26 cellular contexts compared by ENCODE assay signal in the genomic region with DNA sequence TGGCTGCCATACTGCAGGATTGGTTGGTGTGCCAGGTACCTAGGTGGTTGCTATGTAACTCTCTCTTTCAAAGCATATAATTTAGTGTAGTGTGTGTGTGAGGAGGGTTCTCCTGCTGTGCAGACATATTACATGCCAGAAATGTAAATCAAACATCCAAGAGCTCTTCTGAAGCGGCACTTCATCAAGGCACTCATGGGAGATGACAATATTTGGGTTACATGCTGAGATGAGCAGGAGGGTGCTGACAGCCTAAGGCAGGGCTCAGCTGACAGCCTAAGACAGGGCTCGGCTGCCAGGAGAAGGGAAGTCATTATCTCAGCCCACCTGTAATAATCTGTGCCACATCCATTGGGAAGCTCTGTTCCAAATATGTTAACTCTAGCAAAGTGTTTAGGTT. TPM values are rescaled to one million over a fixed set of nuclear protein-coding genes. Genes with fewer than 3 reads are reported as not detected.
DNase-seq lines count a peak whose midpoint lies in the region; ATAC-seq, FAIRE-seq and TF ChIP-seq lines count a peak whose summit lies in the region.
"Had no signal": no experiment of that assay in that cellular context is flagged by ENCODE, and none has a peak within 500 bp of the region (broad histone marks: within the 10 kb centered on the region; RNA-seq: fewer than 3 reads in every experiment).

No MANE protein-coding gene starts in this region.

- H3K4me3 Mint-ChIP-seq in activated CD8-positive, alpha-beta memory T cell treated with anti-CD3 and anti-CD28 coated beads, Interleukin-2, amount 10 ng/mL, durations not matched to agents 7 days and 5 days: no peak overlapping the region
- H3K4me3 Mint-ChIP-seq: endodermal cell; nephron progenitor cell; stimulated activated effector memory CD8-positive, alpha-beta T cell treated with anti-CD3 and anti-CD28 coated beads, Interleukin-12 subunit alpha, Interleukin-12 subunit beta, amount 100 ng/mL, for 72 hours; T-helper 17 cell had no signal

- no peaks in the 10 kb centered on the region for H3K4me1 Mint-ChIP-seq in activated CD8-positive, alpha-beta memory T cell treated with anti-CD3 and anti-CD28 coated beads, Interleukin-2, amount 10 ng/mL, durations not matched to agents 7 days and 5 days
- H3K4me1 Mint-ChIP-seq: endodermal cell; nephron progenitor cell; stimulated activated effector memory CD8-positive, alpha-beta T cell treated with anti-CD3 and anti-CD28 coated beads, Interleukin-12 subunit alpha, Interleukin-12 subunit beta, amount 100 ng/mL, for 72 hours; T-helper 17 cell had no signal

- ATAC-seq in activated CD8-positive, alpha-beta memory T cell treated with anti-CD3 and anti-CD28 coated beads, Interleukin-2, amount 10 ng/mL, durations not matched to agents 7 days and 5 days: no peak
- ATAC-seq: esophagus mucosa; left lobe of liver; Right ventricle myocardium inferior; SK-N-SH treated with all-trans-retinoic acid at 6 μM for 48 hours; stimulated activated effector memory CD8-positive, alpha-beta T cell treated with anti-CD3 and anti-CD28 coated beads, Interleukin-12 subunit alpha, Interleukin-12 subunit beta, amount 100 ng/mL, for 72 hours; T-helper 17 cell had no signal

- H3K36me3 Mint-ChIP-seq in activated CD8-positive, alpha-beta memory T cell treated with anti-CD3 and anti-CD28 coated beads, Interleukin-2, amount 10 ng/mL, durations not matched to agents 7 days and 5 days: no peaks in the 10 kb centered on the region
- H3K36me3 Mint-ChIP-seq: stimulated activated effector memory CD8-positive, alpha-beta T cell treated with anti-CD3 and anti-CD28 coated beads, Interleukin-12 subunit alpha, Interleukin-12 subunit beta, amount 100 ng/mL, for 72 hours had no signal

- no peak overlapping the region for H3K27ac Mint-ChIP-seq in activated CD8-positive, alpha-beta memory T cell treated with anti-CD3 and anti-CD28 coated beads, Interleukin-2, amount 10 ng/mL, durations not matched to agents 7 days and 5 days
- H3K27ac Mint-ChIP-seq: endodermal cell; nephron progenitor cell; stimulated activated effector memory CD8-positive, alpha-beta T cell treated with anti-CD3 and anti-CD28 coated beads, Interleukin-12 subunit alpha, Interleukin-12 subunit beta, amount 100 ng/mL, for 72 hours; T-helper 17 cell had no signal

- H3K9me3 Mint-ChIP-seq in activated CD8-positive, alpha-beta memory T cell treated with anti-CD3 and anti-CD28 coated beads, Interleukin-2, amount 10 ng/mL, durations not matched to agents 7 days and 5 days (ENCODE audit: low read depth): no peaks in the 10 kb centered on the region
- H3K9me3 Mint-ChIP-seq: endodermal cell; nephron progenitor cell; stimulated activated effector memory CD8-positive, alpha-beta T cell treated with anti-CD3 and anti-CD28 coated beads, Interleukin-12 subunit alpha, Interleukin-12 subunit beta, amount 100 ng/mL, for 72 hours had no signal

- CTCF ChIA-PET in activated CD8-positive, alpha-beta memory T cell treated with anti-CD3 and anti-CD28 coated beads, Interleukin-2, amount 10 ng/mL, durations not matched to agents 7 days and 5 days (lab: Charles Lee): no interaction called here

- TF ChIP-seq POLR2A in H54 (IDR thresholded peaks at IDR 0.05; ENCODE audit: low read depth, low read length): no peak

- DNase-seq in NCI-H1105 (lab: John Stamatoyannopoulos, UW) (peak; percentile 12), NCI-H2029 treated with DMSO at 0.1 percent for 48 hours (lab: John Stamatoyannopoulos, UW) (peak; percentile 93), NCI-H510A (lab: John Stamatoyannopoulos, UW) (peak; percentile 76), H54 (ENCODE audit: insufficient read length, low spot score) (no peak), kidney tubule cell (ENCODE audit: low spot score) (no peak)
- no peak for DNase-seq in activated CD8-positive, alpha-beta memory T cell treated with anti-CD3 and anti-CD28 coated beads, Interleukin-2, amount 10 ng/mL, durations not matched to agents 7 days and 5 days
- no peak for DNase-seq in activated naive CD4-positive, alpha-beta T cell (lab: John Stamatoyannopoulos, UW)
- DNase-seq: activated CD4-positive, alpha-beta T cell treated with anti-CD3 and anti-CD28 coated beads, Interleukin-2, amount 50 U/mL, for 4 hours; activated CD4-positive, CD25-positive, alpha-beta regulatory T cell; activated naive CD4-positive, alpha-beta T cell treated with Interleukin-2 at 50 U/mL for 16 hours; activated T-cell treated with anti-CD3 and anti-CD28 coated beads, Interleukin-2, amount 50 U/mL, for 48 hours; dermis blood vessel endothelial cell; endodermal cell; glutamatergic neuron; KG1; NCI-H1694; nephron progenitor cell; T-helper 17 cell had no signal

- peaks cover 5% of the 10 kb centered on the region for H3K27me3 Mint-ChIP-seq in activated CD8-positive, alpha-beta memory T cell treated with anti-CD3 and anti-CD28 coated beads, Interleukin-2, amount 10 ng/mL, durations not matched to agents 7 days and 5 days

- no peak for FAIRE-seq in H54 (lab: Jason Lieb, UNC)
- FAIRE-seq: TTC549 had no signal

RNA-seq across cellular contexts. Expression of a gene that starts 39.1 kb away (rescaled TPM):
- total RNA-seq in activated CD8-positive, alpha-beta memory T cell treated with anti-CD3 and anti-CD28 coated beads, Interleukin-2, amount 10 ng/mL, durations not matched to agents 7 days and 5 days: not detected
- total RNA-seq: endodermal cell, MCF 10A, osteocyte, T-helper 17 cell had no signal

Comparison
In these comparisons a context has a peak if more than half of its experiments do, and no peak if none do; other contexts are left out.
1. DNase-seq: peak in NCI-H1105 (single experiment), NCI-H2029 treated with DMSO at 0.1 percent for 48 hours (single experiment) and NCI-H510A (single experiment); none in H54 (single experiment), activated CD8-positive, alpha-beta memory T cell treated with anti-CD3 and anti-CD28 coated beads, Interleukin-2, amount 10 ng/mL, durations not matched to agents 7 days and 5 days (single experiment), activated naive CD4-positive, alpha-beta T cell (0 of 4) and kidney tubule cell (single experiment).